ENCODE assay signal across 25 cellular contexts in the genomic region with DNA sequence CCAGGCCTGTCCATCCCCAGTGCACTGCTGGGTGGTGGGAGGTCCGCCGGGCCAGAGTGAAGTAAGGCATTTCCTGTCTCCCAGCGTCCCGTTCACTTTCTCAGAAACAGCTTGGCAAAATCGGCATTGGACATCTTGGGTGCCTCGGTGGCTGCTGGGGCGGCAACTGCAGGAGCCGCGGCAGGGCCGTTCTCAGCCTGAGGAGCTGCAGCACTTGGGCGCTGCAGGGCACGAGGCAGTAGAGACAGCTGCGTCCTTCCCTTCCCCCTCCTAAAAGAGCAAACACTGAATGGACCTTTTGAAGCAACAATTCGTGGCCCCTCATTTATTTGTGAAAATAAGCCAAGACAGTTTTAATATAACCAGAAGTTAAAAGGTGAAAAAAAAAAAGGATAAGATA. TPM values are rescaled to one million over a fixed set of nuclear protein-coding genes. Genes with fewer than 3 reads are reported as not detected.
DNase-seq lines count a peak whose midpoint lies in the region; ATAC-seq and TF ChIP-seq lines count a peak whose summit lies in the region.
"Had no signal": no experiment of that assay in that cellular context is flagged by ENCODE, and none has a peak within 500 bp of the region (broad histone marks: within the 10 kb centered on the region; RNA-seq: fewer than 3 reads in every experiment).

No MANE protein-coding gene starts in this region.

- no peak overlapping the region for H3K9ac ChIP-seq in neuronal stem cell (ENCODE audit: low read depth, low read length, poor library complexity)

- intact Hi-C loops in activated CD8-positive, alpha-beta T cell treated with anti-CD3 and anti-CD28 coated beads for 36 hours (cut with micrococcal nuclease) = no loop called here

- no peak overlapping the region for H2BK120ac ChIP-seq in neuronal stem cell (ENCODE audit: low read depth, low read length)

- H3K14ac ChIP-seq in neuronal stem cell (ENCODE audit: low read length) = no peak overlapping the region

- H3K36me3 Mint-ChIP-seq in activated CD8-positive, alpha-beta T cell treated with anti-CD3 and anti-CD28 coated beads for 36 hours (ENCODE audit: low read depth) = peaks cover 58% of the 10 kb centered on the region
- H3K36me3 Mint-ChIP-seq in activated CD8-positive, alpha-beta T cell treated with anti-CD3 and anti-CD28 coated beads, Interleukin-2, amount 10 ng/mL, durations not matched to agents 7 days and 5 days (ENCODE audit: low read depth) = peaks cover 80% of the 10 kb centered on the region
- H3K36me3 Mint-ChIP-seq in glutamatergic neuron (ENCODE audit: unreplicated experiment) = peaks cover 4% of the 10 kb centered on the region

- H3K4me3 ChIP-seq in neuronal stem cell (ENCODE audit: low read length in 2 of 2) = no peak overlapping the region
- H3K4me3 ChIP-seq: GM12878, GM23338, HAP-1 had no signal

- TF ChIP-seq CTCF in activated CD8-positive, alpha-beta T cell treated with anti-CD3 and anti-CD28 coated beads for 36 hours (IDR thresholded peaks at IDR 0.05) = no peak
- no peak for TF ChIP-seq CTCF in glutamatergic neuron (IDR thresholded peaks at IDR 0.05; ENCODE audit: partially characterized antibody, unreplicated experiment)

- H2BK5ac ChIP-seq in neuronal stem cell (ENCODE audit: low read length) = no peak overlapping the region

- no peaks in the 10 kb centered on the region for H3K27me3 ChIP-seq in neuronal stem cell (ENCODE audit: control insufficient read depth in 3 of 3, insufficient read depth in 3 of 3, low read depth in 1 of 3, low read length in 3 of 3)

- peaks cover 7% of the 10 kb centered on the region for H3K79me1 ChIP-seq in neuronal stem cell (ENCODE audit: low read depth, low read length)

- DNase-seq in activated CD8-positive, alpha-beta T cell treated with anti-CD3 and anti-CD28 coated beads for 36 hours = no peak
- DNase-seq in activated CD8-positive, alpha-beta T cell treated with anti-CD3 and anti-CD28 coated beads, Interleukin-2, amount 10 ng/mL, durations not matched to agents 7 days and 5 days = no peak
- DNase-seq in epidermal melanocyte (ENCODE audit: insufficient read length, low spot score) (peak; percentile 38), neuronal stem cell (ENCODE audit: low spot score) (no peak), glutamatergic neuron (no peak), NCI-H2227 (lab: John Stamatoyannopoulos, UW; ENCODE audit: unreplicated experiment) (no peak)
- DNase-seq: ACHN; CD8-positive, alpha-beta T cell; DND-41; KG1; NCI-H1105; NCI-H146; NCI-H2029; NCI-H345; NCI-H524; NCI-H774; NK-92 treated with Interleukin-12 subunit alpha and Interleukin-12 subunit beta, amount 100 ng/mL, for 24 hours had no signal

- no peak overlapping the region for H3K4me2 ChIP-seq in neuronal stem cell (ENCODE audit: insufficient read depth, low read length, poor library complexity, severe bottlenecking)
- H3K4me2 ChIP-seq: GM23338 had no signal

- no peak overlapping the region for H2AFZ ChIP-seq in neuronal stem cell (ENCODE audit: low read length)
- H2AFZ ChIP-seq: GM23338 had no signal

- H3K4ac ChIP-seq in neuronal stem cell (ENCODE audit: low read length) = no peak overlapping the region

- H4K8ac ChIP-seq in neuronal stem cell (ENCODE audit: low read depth, low read length) = no peak overlapping the region

- no peaks in the 10 kb centered on the region for H3K27me3 Mint-ChIP-seq in activated CD8-positive, alpha-beta T cell treated with anti-CD3 and anti-CD28 coated beads for 36 hours
- no peaks in the 10 kb centered on the region for H3K27me3 Mint-ChIP-seq in activated CD8-positive, alpha-beta T cell treated with anti-CD3 and anti-CD28 coated beads, Interleukin-2, amount 10 ng/mL, durations not matched to agents 7 days and 5 days (ENCODE audit: low read depth)
- no peaks in the 10 kb centered on the region for H3K27me3 Mint-ChIP-seq in glutamatergic neuron (ENCODE audit: unreplicated experiment)

- no peak overlapping the region for H2BK12ac ChIP-seq in neuronal stem cell (ENCODE audit: low read length)

- ATAC-seq in activated CD8-positive, alpha-beta T cell treated with anti-CD3 and anti-CD28 coated beads for 36 hours = no peak
- ATAC-seq in activated CD8-positive, alpha-beta T cell treated with anti-CD3 and anti-CD28 coated beads, Interleukin-2, amount 10 ng/mL, durations not matched to agents 7 days and 5 days = no peak
- no peak for ATAC-seq in GM19328 (IDR thresholded peaks at IDR 0.05; ENCODE audit: unreplicated experiment)
- no peak for ATAC-seq in GM18505 (IDR thresholded peaks at IDR 0.05; ENCODE audit: unreplicated experiment)
- ATAC-seq: CD8-positive, alpha-beta T cell; GM12878; GM23338; HepG2 had no signal

- H3K9me3 Mint-ChIP-seq in activated CD8-positive, alpha-beta T cell treated with anti-CD3 and anti-CD28 coated beads for 36 hours = no peaks in the 10 kb centered on the region
- H3K9me3 Mint-ChIP-seq in activated CD8-positive, alpha-beta T cell treated with anti-CD3 and anti-CD28 coated beads, Interleukin-2, amount 10 ng/mL, durations not matched to agents 7 days and 5 days (ENCODE audit: insufficient read depth) = no peaks in the 10 kb centered on the region
- H3K9me3 Mint-ChIP-seq in glutamatergic neuron (ENCODE audit: unreplicated experiment) = peaks cover 2% of the 10 kb centered on the region
- H3K9me3 Mint-ChIP-seq: CD8-positive, alpha-beta T cell; GM23338 had no signal

- H3K9me3 ChIP-seq in neuronal stem cell (replicated peaks in 1 of 2; ENCODE audit: control insufficient read depth in 2 of 2, insufficient read depth in 1 of 2, low read depth in 1 of 2, low read length in 2 of 2) = peaks cover 0 to 1% of the 10 kb centered on the region in 2 donors
- H3K9me3 ChIP-seq: HAP-1 had no signal

- CTCF ChIA-PET in activated CD8-positive, alpha-beta T cell treated with anti-CD3 and anti-CD28 coated beads for 36 hours (lab: Charles Lee) = interaction anchor here (0.5 to 2.6 kb wide), 4 partner anchors 11 to 446 kb away, joined by 3 to 11 read pairs (median 4); no protein-coding TSS in a partner anchor
- CTCF ChIA-PET in activated CD8-positive, alpha-beta T cell treated with anti-CD3 and anti-CD28 coated beads, Interleukin-2, amount 10 ng/mL, durations not matched to agents 7 days and 5 days (lab: Charles Lee) = interaction anchor here (2.0 kb wide), 1 partner anchor 11 kb away, joined by 6 read pairs; no protein-coding TSS in a partner anchor

- H3K4me3 Mint-ChIP-seq in activated CD8-positive, alpha-beta T cell treated with anti-CD3 and anti-CD28 coated beads for 36 hours = no peak overlapping the region
- no peak overlapping the region for H3K4me3 Mint-ChIP-seq in activated CD8-positive, alpha-beta T cell treated with anti-CD3 and anti-CD28 coated beads, Interleukin-2, amount 10 ng/mL, durations not matched to agents 7 days and 5 days
- no peak overlapping the region for H3K4me3 Mint-ChIP-seq in glutamatergic neuron (ENCODE audit: unreplicated experiment)
- H3K4me3 Mint-ChIP-seq: CD8-positive, alpha-beta T cell; GM23338 had no signal

- no CpG with 5 or more reads among the region's 14 CpGs for WGBS in neuronal stem cell (ENCODE audit: extremely low coverage in 2 of 2, insufficient read length in 2 of 2, insufficient replicate concordance in 1 of 2), 2 donors

- peak overlapping the region; percentile 66 for H3K18ac ChIP-seq in neuronal stem cell (ENCODE audit: low read length)

- POLR2A ChIA-PET in activated CD8-positive, alpha-beta T cell treated with anti-CD3 and anti-CD28 coated beads for 36 hours (lab: Charles Lee) = interaction anchor here (0.6 to 0.9 kb wide), 2 partner anchors 9 to 11 kb away, joined by 4 read pairs; no protein-coding TSS in a partner anchor
- POLR2A ChIA-PET in activated CD8-positive, alpha-beta T cell treated with anti-CD3 and anti-CD28 coated beads, Interleukin-2, amount 10 ng/mL, durations not matched to agents 7 days and 5 days (lab: Charles Lee) = no interaction called here

- H3K23ac ChIP-seq in neuronal stem cell (ENCODE audit: low read depth, low read length, poor library complexity) = no peak overlapping the region

- H3K27ac Mint-ChIP-seq in activated CD8-positive, alpha-beta T cell treated with anti-CD3 and anti-CD28 coated beads for 36 hours = peak overlapping the region; percentile 25
- no peak overlapping the region for H3K27ac Mint-ChIP-seq in activated CD8-positive, alpha-beta T cell treated with anti-CD3 and anti-CD28 coated beads, Interleukin-2, amount 10 ng/mL, durations not matched to agents 7 days and 5 days
- no peak overlapping the region for H3K27ac Mint-ChIP-seq in glutamatergic neuron (ENCODE audit: unreplicated experiment)
- H3K27ac Mint-ChIP-seq: CD8-positive, alpha-beta T cell; GM23338 had no signal

- peaks cover 57 to 100% of the 10 kb centered on the region in 2 donors for H3K36me3 ChIP-seq in neuronal stem cell (replicated peaks in 1 of 2; ENCODE audit: control insufficient read depth in 2 of 2, insufficient read depth in 2 of 2, low read length in 2 of 2)

- H4K91ac ChIP-seq in neuronal stem cell (ENCODE audit: low read depth, low read length, poor library complexity) = no peak overlapping the region

- no peak overlapping the region for H2BK15ac ChIP-seq in neuronal stem cell (ENCODE audit: low read length)

- peaks cover 3 to 38% of the 10 kb centered on the region in 2 donors for H3K4me1 ChIP-seq in neuronal stem cell (ENCODE audit: control insufficient read depth in 2 of 2, insufficient read depth in 1 of 2, low read depth in 1 of 2, low read length in 2 of 2)
- H3K4me1 ChIP-seq: HAP-1 had no signal

- H3K4me1 Mint-ChIP-seq in activated CD8-positive, alpha-beta T cell treated with anti-CD3 and anti-CD28 coated beads for 36 hours (ENCODE audit: low read depth) = peaks cover 6% of the 10 kb centered on the region
- H3K4me1 Mint-ChIP-seq in activated CD8-positive, alpha-beta T cell treated with anti-CD3 and anti-CD28 coated beads, Interleukin-2, amount 10 ng/mL, durations not matched to agents 7 days and 5 days (ENCODE audit: low read depth) = peaks cover 16% of the 10 kb centered on the region
- H3K4me1 Mint-ChIP-seq in glutamatergic neuron (ENCODE audit: low read depth, unreplicated experiment) = peaks cover 3% of the 10 kb centered on the region
- H3K4me1 Mint-ChIP-seq: GM23338 had no signal

- no peak overlapping the region for H2AK5ac ChIP-seq in neuronal stem cell (ENCODE audit: low read depth, low read length)

- no peak overlapping the region for H3K27ac ChIP-seq in neuronal stem cell (replicated peaks; ENCODE audit: low read length)
- H3K27ac ChIP-seq: 22Rv1, HL-60 had no signal

- no peak for TF ChIP-seq POLR2A in GM18505 (IDR thresholded peaks at IDR 0.05; ENCODE audit: borderline replicate concordance, extremely low read depth, insufficient read depth, insufficient read length)

RNA-seq across cellular contexts. Expression of gene FICD, which starts 8.3 kb away (rescaled TPM):
- 1 to 10 TPM; 3.4 to 3.9 TPM for total RNA-seq in activated CD8-positive, alpha-beta T cell treated with anti-CD3 and anti-CD28 coated beads for 36 hours
- 1 to 10 TPM; 4.6 to 5.2 TPM for total RNA-seq in activated CD8-positive, alpha-beta T cell treated with anti-CD3 and anti-CD28 coated beads, Interleukin-2, amount 10 ng/mL, durations not matched to agents 7 days and 5 days
- 3.9 TPM for polyA plus RNA-seq in neuronal stem cell (2013, experiment 1 of 2)
- polyA plus RNA-seq in neuronal stem cell (2013, experiment 2 of 2) = 3.6 TPM
- total RNA-seq in glutamatergic neuron (ENCODE audit: unreplicated experiment) = 4.8 TPM

RNA-seq across cellular contexts. Expression of gene SART3, which starts 37.6 kb away (rescaled TPM):
- total RNA-seq in activated CD8-positive, alpha-beta T cell treated with anti-CD3 and anti-CD28 coated beads for 36 hours = 10 to 100 TPM; 80.1 to 81.4 TPM
- 10 to 100 TPM; 67.9 to 76.9 TPM for total RNA-seq in activated CD8-positive, alpha-beta T cell treated with anti-CD3 and anti-CD28 coated beads, Interleukin-2, amount 10 ng/mL, durations not matched to agents 7 days and 5 days
- polyA plus RNA-seq in neuronal stem cell (2013, experiment 1 of 2) = 39.6 TPM
- 37.7 TPM for polyA plus RNA-seq in neuronal stem cell (2013, experiment 2 of 2)
- 72.6 TPM for total RNA-seq in glutamatergic neuron (ENCODE audit: unreplicated experiment)

RNA-seq across cellular contexts. Expression of gene ISCU, which starts 39.0 kb away (rescaled TPM):
- 10 to 100 TPM; 69.4 to 70.5 TPM for total RNA-seq in activated CD8-positive, alpha-beta T cell treated with anti-CD3 and anti-CD28 coated beads for 36 hours
- 10 to 100 TPM; 58.5 to 59.5 TPM for total RNA-seq in activated CD8-positive, alpha-beta T cell treated with anti-CD3 and anti-CD28 coated beads, Interleukin-2, amount 10 ng/mL, durations not matched to agents 7 days and 5 days
- polyA plus RNA-seq in neuronal stem cell (2013, experiment 1 of 2) = 94.0 TPM
- polyA plus RNA-seq in neuronal stem cell (2013, experiment 2 of 2) = 89.8 TPM
- 48.4 TPM for total RNA-seq in glutamatergic neuron (ENCODE audit: unreplicated experiment)
